20 cellular contexts compared by ENCODE assay signal in genomic region chr11:78400701-78401100, GRCh38.
"Had no signal": no experiment of that assay in that cellular context is flagged by ENCODE, and none has a peak within 500 bp of the region (broad histone marks: within the 10 kb centered on the region; RNA-seq: fewer than 3 reads in every experiment).

No MANE protein-coding gene starts in this region.

- H3K27ac Mint-ChIP-seq: dendritic cell treated with granulocyte-macrophage colony-stimulating factor and Interleukin-4, amounts not matched to agents 40 ng/mL and 50 ng/mL, for 4 days; effector memory CD8-positive, alpha-beta T cell had no signal

- H3K4me3 ChIP-seq: esophagus muscularis mucosa, gastrocnemius medialis, heart right ventricle, sigmoid colon, skin epidermis, stomach, thoracic aorta, transverse colon had no signal

- H3K9me3 Mint-ChIP-seq: dendritic cell treated with granulocyte-macrophage colony-stimulating factor and Interleukin-4, amounts not matched to agents 40 ng/mL and 50 ng/mL, for 4 days; effector memory CD8-positive, alpha-beta T cell; naive thymus-derived CD8-positive, alpha-beta T cell had no signal

- H3K9me3 ChIP-seq: esophagus muscularis mucosa, gastrocnemius medialis, heart right ventricle, sigmoid colon, stomach, thoracic aorta, transverse colon had no signal

- H3K27me3 Mint-ChIP-seq: dendritic cell treated with granulocyte-macrophage colony-stimulating factor and Interleukin-4, amounts not matched to agents 40 ng/mL and 50 ng/mL, for 4 days; naive thymus-derived CD8-positive, alpha-beta T cell had no signal

- H3K27me3 ChIP-seq: esophagus muscularis mucosa, gastrocnemius medialis, heart right ventricle, sigmoid colon, stomach, transverse colon had no signal

- H3K36me3 Mint-ChIP-seq: naive thymus-derived CD8-positive, alpha-beta T cell had no signal

- H3K4me1 ChIP-seq: gastrocnemius medialis had no signal

- H3K36me3 ChIP-seq: esophagus muscularis mucosa, heart right ventricle, sigmoid colon, stomach, thoracic aorta, transverse colon had no signal

- ATAC-seq: effector memory CD8-positive, alpha-beta T cell; gastrocnemius medialis; heart right ventricle; naive thymus-derived CD8-positive, alpha-beta T cell had no signal

- DNase-seq: effector memory CD8-positive, alpha-beta T cell; gastrocnemius medialis; heart right ventricle; hypothalamus; kidney glomerular epithelial cell; mesendoderm; naive thymus-derived CD8-positive, alpha-beta T cell; posterior cingulate gyrus; sigmoid colon; stimulated activated CD4-positive, alpha-beta T cell treated with anti-CD3 and anti-CD28 coated beads, Interleukin-2, amount 100 ng/mL, for 24 hours; stimulated activated CD4-positive, alpha-beta T cell treated with anti-CD3 and anti-CD28 coated beads, Interleukin-4, amount 100 ng/mL, for 4 hours; stimulated activated naive CD4-positive, alpha-beta T cell; stomach; substantia nigra; transverse colon had no signal

- H3K27ac ChIP-seq: epithelial cell of prostate, esophagus muscularis mucosa, gastrocnemius medialis, heart right ventricle, sigmoid colon, skin epidermis, stomach, transverse colon had no signal

- H3K4me3 Mint-ChIP-seq: dendritic cell treated with granulocyte-macrophage colony-stimulating factor and Interleukin-4, amounts not matched to agents 40 ng/mL and 50 ng/mL, for 4 days; effector memory CD8-positive, alpha-beta T cell; naive thymus-derived CD8-positive, alpha-beta T cell had no signal
